ENCODE assay signal across 8 cellular contexts in genomic region chr11:128291835-128292234, GRCh38.
A peak's percentile ranks its signal among the peaks of the same experiment; 100 is the strongest.
DNase-seq lines count a peak whose midpoint lies in the region; ATAC-seq, FAIRE-seq and TF ChIP-seq lines count a peak whose summit lies in the region.

No MANE protein-coding gene starts in this region.

- intact Hi-C loops in left cardiac atrium (cut with DNase I) = loop anchor here (2.0 to 10.0 kb wide), 5 partner anchors 117 to 539 kb away; no protein-coding TSS in a partner anchor
- intact Hi-C loops in Right ventricle myocardium inferior (cut with DNase I) = loop anchor here (2.0 to 5.0 kb wide), 4 partner anchors 40 to 540 kb away; no protein-coding TSS in a partner anchor
- intact Hi-C loops in vagina (cut with DNase I) = loop anchor here (5.0 kb wide), 1 partner anchor 335 kb away; no protein-coding TSS in a partner anchor

- TF ChIP-seq POLR2A in vagina (IDR thresholded peaks at IDR 0.05) = no peak

- H3K4me3 ChIP-seq in mucosa of rectum (ENCODE audit: low read length in 2 of 2) (peak overlapping the region; percentile 10 to 34), vagina (no peak overlapping the region)

- no peak for FAIRE-seq in GM19239 (lab: Jason Lieb, UNC)

- H3K36me3 ChIP-seq in mucosa of rectum (ENCODE audit: control insufficient read depth in 2 of 2, insufficient read depth in 2 of 2, low read length in 2 of 2) (no peaks in the 10 kb centered on the region), vagina (no peaks in the 10 kb centered on the region)

- peak overlapping the region; percentile 85 to 91 for H3K27ac ChIP-seq in mucosa of rectum (ENCODE audit: low read depth in 2 of 2, low read length in 2 of 2)
- H3K27ac ChIP-seq in vagina = peak overlapping the region; percentile 49

- H3K4me1 ChIP-seq in mucosa of rectum (ENCODE audit: control insufficient read depth in 2 of 2, insufficient read depth in 2 of 2, low read length in 2 of 2) (peaks cover 33 to 47% of the 10 kb centered on the region in 2 donors), vagina (peaks cover 20% of the 10 kb centered on the region)

- peak overlapping the region; percentile 18 to 62 for H3K9ac ChIP-seq in mucosa of rectum (ENCODE audit: low read depth in 1 of 2, low read length in 2 of 2)

- TF ChIP-seq CTCF in vagina (IDR thresholded peaks at IDR 0.05) = no peak

- peak; percentile 39 for DNase-seq in left cardiac atrium
- DNase-seq in Right ventricle myocardium inferior (ENCODE audit: missing footprints) = no peak
- peak; percentile 26 for DNase-seq in activated T-helper 1 cell treated with Interleukin-2 at 50 U/mL for 16 hours (ENCODE audit: low read depth)
- no peak for DNase-seq in vagina (ENCODE audit: extremely low spot score in 2 of 2)
- no peak for DNase-seq in HCEC 1CT
- no peak for DNase-seq in GM19239 (ENCODE audit: insufficient read length, low spot score)
- DNase-seq in SHP77 treated with DMSO at 0.1 percent for 48 hours (lab: John Stamatoyannopoulos, UW) = no peak

- H3K27me3 ChIP-seq in mucosa of rectum (ENCODE audit: control insufficient read depth in 2 of 2, insufficient read depth in 2 of 2, low read length in 2 of 2) = no peaks in the 10 kb centered on the region
- H3K27me3 ChIP-seq in vagina = no peaks in the 10 kb centered on the region

- ATAC-seq in left cardiac atrium (peak in 1 of 2 donors; percentile 11), Right ventricle myocardium inferior (no peak)

- H3K9me3 ChIP-seq in mucosa of rectum (ENCODE audit: control insufficient read depth in 2 of 2, low read length in 2 of 2) (no peaks in the 10 kb centered on the region), vagina (no peaks in the 10 kb centered on the region)

Comparison
In these comparisons a context has a peak if more than half of its experiments do, and no peak if none do; other contexts are left out.
1. DNase-seq: peak in left cardiac atrium (single experiment) and activated T-helper 1 cell treated with Interleukin-2 at 50 U/mL for 16 hours (single experiment); none in Right ventricle myocardium inferior (single experiment), vagina (0 of 2), HCEC 1CT (single experiment), GM19239 (single experiment) and SHP77 treated with DMSO at 0.1 percent for 48 hours (single experiment).
2. H3K4me3 ChIP-seq: peak in mucosa of rectum (2 of 2); none in vagina (0 of 2).